Comparison of ENCODE assay signal across 31 cellular contexts in the genomic region with DNA sequence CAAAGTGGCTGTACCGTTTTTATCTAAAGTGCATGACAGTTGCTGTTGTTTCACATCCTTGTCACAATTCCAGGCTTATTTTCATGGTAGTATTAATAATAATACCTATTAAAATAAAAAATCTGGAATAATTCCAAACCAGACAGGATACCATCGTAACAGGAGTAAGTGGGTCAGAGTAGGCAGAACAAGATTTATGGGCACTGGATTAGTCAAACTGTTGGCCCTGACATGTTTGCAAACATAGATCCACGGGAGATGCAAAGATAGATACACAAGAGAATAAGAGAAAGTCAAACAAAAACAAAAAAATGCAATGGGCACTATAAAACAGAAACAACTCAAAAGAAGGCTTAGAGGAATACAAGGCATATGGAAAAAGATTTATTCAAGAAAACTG.
"Had no signal": no experiment of that assay in that cellular context is flagged by ENCODE, and none has a peak within 500 bp of the region (broad histone marks: within the 10 kb centered on the region; RNA-seq: fewer than 3 reads in every experiment).

No MANE protein-coding gene starts in this region.

- H3K4me1 ChIP-seq: adrenal gland, body of pancreas, colonic mucosa, esophagus muscularis mucosa, foreskin keratinocyte, gastrocnemius medialis, heart left ventricle had no signal

- H3K36me3 Mint-ChIP-seq: activated naive CD4-positive, alpha-beta T cell treated with anti-CD3 and anti-CD28 coated beads, Interleukin-2, amount 50 U/mL, for 24 hours; activated naive CD8-positive, alpha-beta T cell treated with anti-CD3 and anti-CD28 coated beads for 36 hours had no signal

- H3K4me3 ChIP-seq: adrenal gland, body of pancreas, colonic mucosa, esophagus muscularis mucosa, gastrocnemius medialis, heart left ventricle had no signal

- H3K9me3 Mint-ChIP-seq: activated naive CD8-positive, alpha-beta T cell treated with anti-CD3 and anti-CD28 coated beads for 36 hours had no signal

- H3K4me1 Mint-ChIP-seq: activated B cell treated with CpG ODN at 0.5 μM for 24 hours; activated naive CD4-positive, alpha-beta T cell treated with anti-CD3 and anti-CD28 coated beads, Interleukin-2, amount 50 U/mL, for 24 hours; activated naive CD8-positive, alpha-beta T cell treated with anti-CD3 and anti-CD28 coated beads for 36 hours; activated naive CD8-positive, alpha-beta T cell treated with anti-CD3 and anti-CD28 coated beads, Interleukin-2, amount 50 U/mL, for 24 hours; activated T-helper 17 cell treated with anti-CD3 and anti-CD28 coated beads, Interleukin-2, amount 50 U/mL, for 72 hours had no signal

- H3K27ac Mint-ChIP-seq: activated B cell treated with CpG ODN at 0.5 μM for 24 hours; activated CD8-positive, alpha-beta T cell treated with anti-CD3 and anti-CD28 coated beads for 36 hours; activated naive CD4-positive, alpha-beta T cell treated with anti-CD3 and anti-CD28 coated beads for 36 hours; activated naive CD4-positive, alpha-beta T cell treated with anti-CD3 and anti-CD28 coated beads, Interleukin-2, amount 50 U/mL, for 24 hours; activated naive CD8-positive, alpha-beta T cell treated with anti-CD3 and anti-CD28 coated beads for 36 hours; activated naive CD8-positive, alpha-beta T cell treated with anti-CD3 and anti-CD28 coated beads, Interleukin-2, amount 50 U/mL, for 24 hours; activated T-helper 17 cell treated with anti-CD3 and anti-CD28 coated beads, Interleukin-2, amount 50 U/mL, for 72 hours; T-helper 2 cell treated with Interferon-gamma antibody and Interleukin-4, amounts not matched to agents 5 μg/mL and 100 μg/mL, for 36 hours had no signal

- H3K27me3 Mint-ChIP-seq: activated B cell treated with CpG ODN at 0.5 μM for 24 hours; activated CD8-positive, alpha-beta T cell treated with anti-CD3 and anti-CD28 coated beads for 36 hours; activated naive CD4-positive, alpha-beta T cell treated with anti-CD3 and anti-CD28 coated beads, Interleukin-2, amount 50 U/mL, for 24 hours; activated naive CD8-positive, alpha-beta T cell treated with anti-CD3 and anti-CD28 coated beads for 36 hours; activated naive CD8-positive, alpha-beta T cell treated with anti-CD3 and anti-CD28 coated beads, Interleukin-2, amount 50 U/mL, for 24 hours; activated T-helper 17 cell treated with anti-CD3 and anti-CD28 coated beads, Interleukin-2, amount 50 U/mL, for 72 hours had no signal

- H3K9me3 ChIP-seq: adrenal gland, colonic mucosa, esophagus muscularis mucosa, gastrocnemius medialis had no signal

- DNase-seq: activated B cell treated with CpG ODN at 0.5 μM for 24 hours; activated CD4-positive, alpha-beta T cell treated with anti-CD3 and anti-CD28 coated beads for 48 hours; activated CD4-positive, alpha-beta T cell treated with anti-CD3 and anti-CD28 coated beads, Interleukin-2, amount 50 U/mL, for 1 hour; activated CD4-positive, alpha-beta T cell treated with anti-CD3 and anti-CD28 coated beads, Interleukin-2, amount 50 U/mL, for 48 hours; activated CD8-positive, alpha-beta memory T cell treated with anti-CD3 and anti-CD28 coated beads for 24 hours; activated CD8-positive, alpha-beta T cell treated with anti-CD3 and anti-CD28 coated beads for 36 hours; activated effector memory CD4-positive, alpha-beta T cell treated with Interleukin-2 at 50 U/mL for 16 hours; activated gamma-delta T cell treated with Interleukin-2 at 50 U/mL for 16 hours; activated naive CD4-positive, alpha-beta T cell treated with anti-CD3 and anti-CD28 coated beads for 36 hours; activated naive CD8-positive, alpha-beta T cell treated with anti-CD3 and anti-CD28 coated beads for 36 hours; activated naive CD8-positive, alpha-beta T cell treated with anti-CD3 and anti-CD28 coated beads, Interleukin-2, amount 50 U/mL, for 24 hours; activated T-cell treated with anti-CD3 and anti-CD28 coated beads, Interleukin-2, amount 50 U/mL, for 4 hours; adrenal gland; amygdala; aorta; body of pancreas; caudate nucleus; colonic mucosa; effector CD8-positive, alpha-beta T cell; erythroblast; foreskin keratinocyte; gastrocnemius medialis; glutamatergic neuron; heart left ventricle; hypothalamus; T1000; WERI-Rb-1 had no signal

- H3K36me3 ChIP-seq: adrenal gland, colonic mucosa, esophagus muscularis mucosa, gastrocnemius medialis, heart left ventricle, WERI-Rb-1 had no signal

- H3K27me3 ChIP-seq: adrenal gland, body of pancreas, colonic mucosa, esophagus muscularis mucosa, foreskin keratinocyte, gastrocnemius medialis, heart left ventricle had no signal

- H3K4me3 Mint-ChIP-seq: activated B cell treated with CpG ODN at 0.5 μM for 24 hours; activated CD8-positive, alpha-beta T cell treated with anti-CD3 and anti-CD28 coated beads for 36 hours; activated naive CD4-positive, alpha-beta T cell treated with anti-CD3 and anti-CD28 coated beads for 36 hours; activated naive CD4-positive, alpha-beta T cell treated with anti-CD3 and anti-CD28 coated beads, Interleukin-2, amount 50 U/mL, for 24 hours; activated naive CD8-positive, alpha-beta T cell treated with anti-CD3 and anti-CD28 coated beads for 36 hours; activated naive CD8-positive, alpha-beta T cell treated with anti-CD3 and anti-CD28 coated beads, Interleukin-2, amount 50 U/mL, for 24 hours; activated T-cell treated with anti-CD3 and anti-CD28 coated beads, Interleukin-2, amount 50 U/mL, for 4 hours; activated T-helper 17 cell treated with anti-CD3 and anti-CD28 coated beads, Interleukin-2, amount 50 U/mL, for 72 hours; T-helper 2 cell treated with Interferon-gamma antibody and Interleukin-4, amounts not matched to agents 5 μg/mL and 100 μg/mL, for 36 hours had no signal
